In genomic region chr9:5626727-5627634, GRCh38 we compare ENCODE assay signal across 8 cellular contexts. TPM values are rescaled to one million over a fixed set of nuclear protein-coding genes. Genes with fewer than 3 reads are reported as not detected.
DNase-seq lines count a peak whose midpoint lies in the region; ATAC-seq and TF ChIP-seq lines count a peak whose summit lies in the region.

No MANE protein-coding gene starts in this region.

- H3K4me1 Mint-ChIP-seq in CD4-positive, CD25-positive, alpha-beta regulatory T cell: peaks cover 27 to 70% (median 51%) of the 10 kb centered on the region in 4 donors

- H3K4me3 Mint-ChIP-seq in CD4-positive, CD25-positive, alpha-beta regulatory T cell: peak overlapping the region; percentile 89 to 97 (median 94)

- H2AFZ ChIP-seq in hepatocyte: peak overlapping the region; percentile 13

- H3K9me2 ChIP-seq in hepatocyte (replicated peaks; ENCODE audit: insufficient read depth): no peaks in the 10 kb centered on the region

- no peak for TF ChIP-seq CTCF in hepatocyte (IDR thresholded peaks at IDR 0.05; ENCODE audit: poor library complexity)

- peaks cover 5% of the 10 kb centered on the region for H3K27me3 Mint-ChIP-seq in CD4-positive, CD25-positive, alpha-beta regulatory T cell

- no peaks in the 10 kb centered on the region for H3K9me3 Mint-ChIP-seq in CD4-positive, CD25-positive, alpha-beta regulatory T cell

- H3K27ac Mint-ChIP-seq in CD4-positive, CD25-positive, alpha-beta regulatory T cell: peak overlapping the region; percentile 96 to 97 (median 97)

- ATAC-seq in CD4-positive, CD25-positive, alpha-beta regulatory T cell (ENCODE audit: low read depth in 2 of 2): peak; percentile 18 to 22
- ATAC-seq in HG03280 (IDR thresholded peaks at IDR 0.05; ENCODE audit: unreplicated experiment): peak; percentile 46

- H3K79me2 ChIP-seq in hepatocyte: peaks cover 65% of the 10 kb centered on the region

- H3K36me3 ChIP-seq in CD4-positive, CD25-positive, alpha-beta regulatory T cell (ENCODE audit: control insufficient read depth, insufficient read depth, low read length): no peaks in the 10 kb centered on the region
- H3K36me3 ChIP-seq in hepatocyte (replicated peaks; ENCODE audit: insufficient read depth, low read depth): no peaks in the 10 kb centered on the region

- peaks cover 65% of the 10 kb centered on the region for H3K4me1 ChIP-seq in CD4-positive, CD25-positive, alpha-beta regulatory T cell (ENCODE audit: control insufficient read depth, insufficient read depth, low read length, poor library complexity, severe bottlenecking)
- peaks cover 17% of the 10 kb centered on the region for H3K4me1 ChIP-seq in hepatocyte (ENCODE audit: insufficient read depth)

- no peaks in the 10 kb centered on the region for H3K27me3 ChIP-seq in CD4-positive, CD25-positive, alpha-beta regulatory T cell (ENCODE audit: control insufficient read depth, insufficient read depth, low read length)
- no peaks in the 10 kb centered on the region for H3K27me3 ChIP-seq in hepatocyte

- H3K9me3 ChIP-seq in CD4-positive, CD25-positive, alpha-beta regulatory T cell (ENCODE audit: control insufficient read depth in 2 of 2, low read length in 2 of 2): no peaks in the 10 kb centered on the region
- no peaks in the 10 kb centered on the region for H3K9me3 ChIP-seq in hepatocyte (ENCODE audit: low read depth)

- peak overlapping the region; percentile 97 for H3K4me3 ChIP-seq in CD4-positive, CD25-positive, alpha-beta regulatory T cell (ENCODE audit: low read depth, low read length)
- no peak overlapping the region for H3K4me3 ChIP-seq in hepatocyte

- H4K20me1 ChIP-seq in hepatocyte (ENCODE audit: insufficient read depth, poor library complexity, severe bottlenecking): peaks cover 13% of the 10 kb centered on the region

- H3K27ac ChIP-seq in CD4-positive, CD25-positive, alpha-beta regulatory T cell (ENCODE audit: insufficient read depth, low read length, poor library complexity, severe bottlenecking): peak overlapping the region; percentile 93
- H3K27ac ChIP-seq in angular gyrus (ENCODE audit: low read depth, low read length) (peak overlapping the region; percentile 80), hepatocyte (peak overlapping the region; percentile 92)

- DNase-seq in CD4-positive, CD25-positive, alpha-beta regulatory T cell: peak; percentile 11 to 86 (median 74)
- DNase-seq in GM19238 (ENCODE audit: insufficient read length, low spot score) (peak; percentile 31), RKO (ENCODE audit: low spot score) (peak; percentile 77), hepatocyte (ENCODE audit: low spot score) (peak; percentile 38), iPS-NIHi7 (ENCODE audit: extremely low spot score) (no peak)
- peak; percentile 18 for DNase-seq in stimulated activated CD4-positive, alpha-beta T cell treated with anti-CD3 and anti-CD28 coated beads, Interleukin-12 subunit alpha, Interleukin-12 subunit beta, amount 100 ng/mL, for 4 hours

- 60% methylated on average over 5 of the region's 5 CpGs for WGBS in hepatocyte (ENCODE audit: low lambda C conversion rate, missing lambda C conversion rate)

- H3K36me3 Mint-ChIP-seq in CD4-positive, CD25-positive, alpha-beta regulatory T cell: peaks cover 5% of the 10 kb centered on the region

- H3K4me2 ChIP-seq in hepatocyte: peak overlapping the region; percentile 75

RNA-seq across cellular contexts. Expression of gene RIC1, which starts 1.9 kb away (rescaled TPM):
- 29.9 TPM for total RNA-seq in CD4-positive, CD25-positive, alpha-beta regulatory T cell
- polyA plus RNA-seq in CD4-positive, CD25-positive, alpha-beta regulatory T cell: 1 to 10 TPM; 5.0 to 8.8 (median 6.4) TPM
- total RNA-seq in hepatocyte: 34.9 and 45.6 TPM in 2 replicates
- polyA plus RNA-seq in hepatocyte: 9.5 and 11.2 TPM in 2 replicates
